In genomic region chr2:127644661-127645394, GRCh38 we compare ENCODE assay signal across 25 cellular contexts. TPM values are rescaled to one million over a fixed set of nuclear protein-coding genes. Genes with fewer than 3 reads are reported as not detected.
DNase-seq lines count a peak whose midpoint lies in the region; ATAC-seq, FAIRE-seq and TF ChIP-seq lines count a peak whose summit lies in the region.
"Had no signal": no experiment of that assay in that cellular context is flagged by ENCODE, and none has a peak within 500 bp of the region (broad histone marks: within the 10 kb centered on the region; RNA-seq: fewer than 3 reads in every experiment).

No MANE protein-coding gene starts in this region.

- H3K4me3 ChIP-seq in esophagus muscularis mucosa (no peak overlapping the region), spleen (no peak overlapping the region), mesenchymal stem cell (ENCODE audit: insufficient read depth in 1 of 2, low read depth in 1 of 2, low read length in 2 of 2) (no peak overlapping the region)
- H3K4me3 ChIP-seq: gastrocnemius medialis, uterus had no signal

- no peaks in the 10 kb centered on the region for H3K79me1 ChIP-seq in mesenchymal stem cell (replicated peaks; ENCODE audit: low read length, poor library complexity, severe bottlenecking)

- no peak for ATAC-seq in natural killer cell treated with Interleukin-12 subunit alpha and Interleukin-12 subunit beta and Interleukin-15 and Interleukin-18, amount 100 ng/mL, for 72 hours
- ATAC-seq: gastrocnemius medialis, right cardiac atrium had no signal

- TF ChIP-seq POLR2A in esophagus muscularis mucosa (IDR thresholded peaks at IDR 0.05; ENCODE audit: low read depth) = no peak
- TF ChIP-seq POLR2A in spleen (IDR thresholded peaks at IDR 0.05) = no peak

- no peak overlapping the region for H3K18ac ChIP-seq in mesenchymal stem cell (ENCODE audit: low read depth in 1 of 2, low read length in 2 of 2)

- CTCF ChIA-PET in activated CD4-positive, alpha-beta T cell treated with anti-CD3 and anti-CD28 coated beads, Interleukin-2, amount 10 ng/mL, durations not matched to agents 7 days and 5 days (lab: Charles Lee) = interaction anchor here (5.0 kb wide), 1 partner anchor 53 kb away, joined by 28 read pairs; no protein-coding TSS in a partner anchor

- no peak overlapping the region for H2BK120ac ChIP-seq in mesenchymal stem cell (ENCODE audit: low read depth, low read length)

- 78% methylated on average over 8 of the region's 8 CpGs for WGBS in esophagus muscularis mucosa
- 83 to 90% (median 88%) methylated on average over 6 to 8 of the region's 8 CpGs for WGBS in spleen, 5 donors
- 97% methylated on average over 7 of the region's 8 CpGs for WGBS in mesenchymal stem cell

- H3K27ac ChIP-seq in KOPT-K1 (ENCODE audit: low read depth, low read length, poor library complexity, severe bottlenecking) = peak overlapping the region; percentile 99
- peak overlapping the region; percentile 79 to 84 (median 80) for H3K27ac ChIP-seq in esophagus muscularis mucosa (replicated peaks in 1 of 4)
- H3K27ac ChIP-seq in spleen = peak overlapping the region in 4 of 8 donors; percentile 20 to 96 (median 92)
- no peak overlapping the region for H3K27ac ChIP-seq in mesenchymal stem cell (ENCODE audit: low read length, poor library complexity, severe bottlenecking)

- H3K27ac Mint-ChIP-seq in activated CD4-positive, alpha-beta T cell treated with anti-CD3 and anti-CD28 coated beads, Interleukin-2, amount 10 ng/mL, durations not matched to agents 7 days and 5 days = peak overlapping the region; percentile 70
- no peak overlapping the region for H3K27ac Mint-ChIP-seq in natural killer cell treated with Interleukin-12 subunit alpha and Interleukin-12 subunit beta and Interleukin-15 and Interleukin-18, amount 100 ng/mL, for 72 hours
- H3K27ac Mint-ChIP-seq: stimulated activated naive CD8-positive, alpha-beta T cell treated with anti-CD3 and anti-CD28 coated beads, Interleukin-15, Interleukin-2, amounts not matched to agents 100 ng/mL and 50 ng/mL, for 24 hours had no signal

- intact Hi-C loops in esophagus muscularis mucosa (cut with DNase I) (loop anchor here (5.0 kb wide), 1 partner anchor 37 kb away; no protein-coding TSS in a partner anchor), spleen (cut with DNase I; ENCODE audit: low total_unique reads) (loop anchor here (10.0 kb wide), 1 partner anchor 50 kb away; no protein-coding TSS in a partner anchor)

- H3K4me1 Mint-ChIP-seq in activated CD4-positive, alpha-beta T cell treated with anti-CD3 and anti-CD28 coated beads, Interleukin-2, amount 10 ng/mL, durations not matched to agents 7 days and 5 days = peaks cover 42% of the 10 kb centered on the region
- peaks cover 0 to 8% of the 10 kb centered on the region in 2 donors for H3K4me1 Mint-ChIP-seq in natural killer cell treated with Interleukin-12 subunit alpha and Interleukin-12 subunit beta and Interleukin-15 and Interleukin-18, amount 100 ng/mL, for 72 hours (ENCODE audit: low read depth in 2 of 2)

- FAIRE-seq in RCC 7860 (lab: Jason Lieb, UNC) = no peak

- no peaks in the 10 kb centered on the region for H3K9me3 Mint-ChIP-seq in activated CD4-positive, alpha-beta T cell treated with anti-CD3 and anti-CD28 coated beads, Interleukin-2, amount 10 ng/mL, durations not matched to agents 7 days and 5 days
- H3K9me3 Mint-ChIP-seq in natural killer cell treated with Interleukin-12 subunit alpha and Interleukin-12 subunit beta and Interleukin-15 and Interleukin-18, amount 100 ng/mL, for 72 hours = no peaks in the 10 kb centered on the region
- H3K9me3 Mint-ChIP-seq: stimulated activated naive CD8-positive, alpha-beta T cell treated with anti-CD3 and anti-CD28 coated beads, Interleukin-15, Interleukin-2, amounts not matched to agents 100 ng/mL and 50 ng/mL, for 24 hours had no signal

- H2AFZ ChIP-seq in mesenchymal stem cell (ENCODE audit: low read depth, low read length) = no peak overlapping the region

- no peak overlapping the region for H3K9ac ChIP-seq in mesenchymal stem cell (ENCODE audit: low read length)

- H4K8ac ChIP-seq in mesenchymal stem cell (ENCODE audit: low read length) = no peak overlapping the region

- H2BK5ac ChIP-seq in mesenchymal stem cell (ENCODE audit: low read depth, low read length, poor library complexity, severe bottlenecking) = no peak overlapping the region

- no peaks in the 10 kb centered on the region for H3K27me3 Mint-ChIP-seq in activated CD4-positive, alpha-beta T cell treated with anti-CD3 and anti-CD28 coated beads, Interleukin-2, amount 10 ng/mL, durations not matched to agents 7 days and 5 days
- no peaks in the 10 kb centered on the region for H3K27me3 Mint-ChIP-seq in natural killer cell treated with Interleukin-12 subunit alpha and Interleukin-12 subunit beta and Interleukin-15 and Interleukin-18, amount 100 ng/mL, for 72 hours
- H3K27me3 Mint-ChIP-seq: stimulated activated naive CD8-positive, alpha-beta T cell treated with anti-CD3 and anti-CD28 coated beads, Interleukin-15, Interleukin-2, amounts not matched to agents 100 ng/mL and 50 ng/mL, for 24 hours had no signal

- H3K36me3 ChIP-seq in KOPT-K1 (ENCODE audit: insufficient read depth, low read length) (peaks cover under 1% of the 10 kb centered on the region; the same call in 1 of the 2 replicates), esophagus muscularis mucosa (peaks cover 15 to 78% (median 53%) of the 10 kb centered on the region in 4 donors), spleen (peaks cover 0 to 19% (median 0%) of the 10 kb centered on the region in 6 donors), mesenchymal stem cell (ENCODE audit: control insufficient read depth in 1 of 2, insufficient read depth in 2 of 2, low read depth in 1 of 2, low read length in 2 of 2) (peaks cover 0 to 11% of the 10 kb centered on the region in 2 experiments)
- H3K36me3 ChIP-seq: gastrocnemius medialis, uterus had no signal

- no peak for TF ChIP-seq EP300 in esophagus muscularis mucosa (IDR thresholded peaks at IDR 0.05)

- H4K91ac ChIP-seq in mesenchymal stem cell (ENCODE audit: low read length) = no peak overlapping the region

- no peak overlapping the region for H3K4me2 ChIP-seq in mesenchymal stem cell (ENCODE audit: low read length, poor library complexity, severe bottlenecking)

- no peak overlapping the region for H3K4me3 Mint-ChIP-seq in activated CD4-positive, alpha-beta T cell treated with anti-CD3 and anti-CD28 coated beads, Interleukin-2, amount 10 ng/mL, durations not matched to agents 7 days and 5 days
- H3K4me3 Mint-ChIP-seq in natural killer cell treated with Interleukin-12 subunit alpha and Interleukin-12 subunit beta and Interleukin-15 and Interleukin-18, amount 100 ng/mL, for 72 hours = no peak overlapping the region
- H3K4me3 Mint-ChIP-seq: stimulated activated naive CD8-positive, alpha-beta T cell treated with anti-CD3 and anti-CD28 coated beads, Interleukin-15, Interleukin-2, amounts not matched to agents 100 ng/mL and 50 ng/mL, for 24 hours had no signal

- H3K36me3 Mint-ChIP-seq in activated CD4-positive, alpha-beta T cell treated with anti-CD3 and anti-CD28 coated beads, Interleukin-2, amount 10 ng/mL, durations not matched to agents 7 days and 5 days (ENCODE audit: low read depth) = no peaks in the 10 kb centered on the region
- no peaks in the 10 kb centered on the region for H3K36me3 Mint-ChIP-seq in natural killer cell treated with Interleukin-12 subunit alpha and Interleukin-12 subunit beta and Interleukin-15 and Interleukin-18, amount 100 ng/mL, for 72 hours

- H2BK15ac ChIP-seq in mesenchymal stem cell (ENCODE audit: low read depth, poor library complexity, severe bottlenecking) = no peak overlapping the region

- TF ChIP-seq CTCF in esophagus muscularis mucosa (IDR thresholded peaks at IDR 0.05) (no peak), spleen (IDR thresholded peaks at IDR 0.05 in 8 of 11, conservative IDR thresholded peaks at IDR 0.05 in 3 of 11) (no peak)

- H3K4me1 ChIP-seq in esophagus muscularis mucosa (peaks cover 92 to 100% (median 98%) of the 10 kb centered on the region in 4 donors), spleen (peaks cover 43 to 84% (median 67%) of the 10 kb centered on the region in 6 donors), mesenchymal stem cell (ENCODE audit: control insufficient read depth, insufficient read depth, low read depth, low read length) (peaks cover 28% of the 10 kb centered on the region)

- H2BK12ac ChIP-seq in mesenchymal stem cell (ENCODE audit: low read length in 2 of 2) = no peak overlapping the region

- H3K4ac ChIP-seq in mesenchymal stem cell (ENCODE audit: low read depth in 1 of 2, low read length in 2 of 2) = no peak overlapping the region

- POLR2A ChIA-PET in activated CD4-positive, alpha-beta T cell treated with anti-CD3 and anti-CD28 coated beads, Interleukin-2, amount 10 ng/mL, durations not matched to agents 7 days and 5 days (lab: Charles Lee) = no interaction called here

- no peaks in the 10 kb centered on the region for H3K9me3 ChIP-seq in KOPT-K1 (ENCODE audit: insufficient read depth, low read length, poor library complexity, severe bottlenecking)
- no peaks in the 10 kb centered on the region for H3K9me3 ChIP-seq in esophagus muscularis mucosa
- no peaks in the 10 kb centered on the region for H3K9me3 ChIP-seq in spleen
- no peaks in the 10 kb centered on the region for H3K9me3 ChIP-seq in mesenchymal stem cell (ENCODE audit: control insufficient read depth, low read length)
- H3K9me3 ChIP-seq: gastrocnemius medialis, uterus had no signal

- no peak overlapping the region for H3K14ac ChIP-seq in mesenchymal stem cell (ENCODE audit: low read length in 2 of 2)

- DNase-seq in activated CD4-positive, alpha-beta T cell treated with anti-CD3 and anti-CD28 coated beads, Interleukin-2, amount 10 ng/mL, durations not matched to agents 7 days and 5 days = no peak
- DNase-seq in activated CD4-positive, alpha-beta T cell treated with anti-CD3 and anti-CD28 coated beads, Interleukin-2, amount 50 U/mL, for 1 hour = no peak
- DNase-seq in esophagus muscularis mucosa (ENCODE audit: extremely low spot score) (no peak), spleen (peak; percentile 56), mesenchymal stem cell (no peak), RCC 7860 (ENCODE audit: low spot score) (no peak)
- no peak for DNase-seq in natural killer cell treated with Interleukin-12 subunit alpha and Interleukin-12 subunit beta and Interleukin-15 and Interleukin-18, amount 100 ng/mL, for 72 hours (ENCODE audit: low spot score)
- DNase-seq: 8988T, gastrocnemius medialis, left colon, NCI-H1105 treated with DMSO at 0.1 percent for 48 hours, NCI-H524 treated with DMSO at 0.1 percent for 48 hours, SHP77, T-helper 2 cell, uterus had no signal

- H3K27me3 ChIP-seq in esophagus muscularis mucosa (no peaks in the 10 kb centered on the region), spleen (replicated peaks in 1 of 7) (no peaks in the 10 kb centered on the region), mesenchymal stem cell (ENCODE audit: control insufficient read depth in 1 of 2, insufficient read depth in 1 of 2, low read length in 2 of 2) (no peaks in the 10 kb centered on the region)
- H3K27me3 ChIP-seq: gastrocnemius medialis, uterus had no signal

- H2AK5ac ChIP-seq in mesenchymal stem cell (ENCODE audit: low read length, severe bottlenecking) = no peak overlapping the region

- no peak overlapping the region for H3K23ac ChIP-seq in mesenchymal stem cell (ENCODE audit: low read length in 2 of 2)

RNA-seq across cellular contexts. Expression of gene GPR17, which starts 1.1 kb away (rescaled TPM):
- not detected for total RNA-seq in activated CD4-positive, alpha-beta T cell treated with anti-CD3 and anti-CD28 coated beads, Interleukin-2, amount 10 ng/mL, durations not matched to agents 7 days and 5 days
- total RNA-seq in esophagus muscularis mucosa (under 1 TPM in 1 of 4 donors, not detected in 3; 0.40 TPM), spleen (under 1 TPM in 3 of 7 donors, not detected in 4; 0.22 to 0.79 (median 0.23) TPM)
- polyA plus RNA-seq in spleen = 1 to 10 TPM in 1 of 3 donors, under 1 TPM in 2; 0.09 to 1.9 (median 0.26) TPM
- polyA plus RNA-seq in mesenchymal stem cell (2013, experiment 1 of 2) = not detected
- not detected for polyA plus RNA-seq in mesenchymal stem cell (2013, experiment 2 of 2)
- total RNA-seq in natural killer cell treated with Interleukin-12 subunit alpha and Interleukin-12 subunit beta and Interleukin-15 and Interleukin-18, amount 100 ng/mL, for 72 hours = not detected
- total RNA-seq: dermis blood vessel endothelial cell, epithelial cell of proximal tubule, G401, HT1080, LHCN-M2, mononuclear cell, omental fat pad had no signal

RNA-seq across cellular contexts. Expression of gene LIMS2, which starts 30.5 kb away (rescaled TPM):
- 10 to 100 TPM; 34.2 to 36.4 TPM for total RNA-seq in activated CD4-positive, alpha-beta T cell treated with anti-CD3 and anti-CD28 coated beads, Interleukin-2, amount 10 ng/mL, durations not matched to agents 7 days and 5 days
- total RNA-seq in esophagus muscularis mucosa (100 to 1,000 TPM in 3 of 4 donors, 10 to 100 TPM in 1; 99.2 to 342 (median 175) TPM), spleen (100 to 1,000 TPM in 3 of 7 donors, 10 to 100 TPM in 4; 62.5 to 190 (median 76.3) TPM)
- polyA plus RNA-seq in spleen = 100 to 1,000 TPM in 2 of 3 donors, 10 to 100 TPM in 1; 76.1 to 437 (median 328) TPM
- polyA plus RNA-seq in mesenchymal stem cell (2013, experiment 1 of 2) = 37.6 TPM
- polyA plus RNA-seq in mesenchymal stem cell (2013, experiment 2 of 2) = 36.4 TPM
- total RNA-seq in natural killer cell treated with Interleukin-12 subunit alpha and Interleukin-12 subunit beta and Interleukin-15 and Interleukin-18, amount 100 ng/mL, for 72 hours = not detected

RNA-seq across cellular contexts. Expression of gene SFT2D3, which starts 56.5 kb away (rescaled TPM):
- total RNA-seq in activated CD4-positive, alpha-beta T cell treated with anti-CD3 and anti-CD28 coated beads, Interleukin-2, amount 10 ng/mL, durations not matched to agents 7 days and 5 days = 1 to 10 TPM; 5.0 to 5.7 TPM
- total RNA-seq in esophagus muscularis mucosa = 10 to 100 TPM in 1 of 4 donors, 1 to 10 TPM in 3; 5.8 to 11.8 (median 9.4) TPM
- 10 to 100 TPM in 3 of 7 donors, 1 to 10 TPM in 4; 3.7 to 13.2 (median 9.6) TPM for total RNA-seq in spleen
- 1 to 10 TPM; 8.3 to 9.0 (median 8.8) TPM for polyA plus RNA-seq in spleen
- polyA plus RNA-seq in mesenchymal stem cell (2013, experiment 1 of 2) = 4.5 TPM
- 4.7 TPM for polyA plus RNA-seq in mesenchymal stem cell (2013, experiment 2 of 2)
- total RNA-seq in natural killer cell treated with Interleukin-12 subunit alpha and Interleukin-12 subunit beta and Interleukin-15 and Interleukin-18, amount 100 ng/mL, for 72 hours = 1 to 10 TPM; 5.2 to 5.9 TPM

Comparison
In these comparisons a context has a peak if more than half of its experiments do, and no peak if none do; other contexts are left out.
1. RNA of gene LIMS2, which starts 30.5 kb away (total RNA-seq): 99.2 to 342 TPM in esophagus muscularis mucosa, 62.5 to 190 TPM in spleen and 34.2 to 36.4 TPM in activated CD4-positive, alpha-beta T cell treated with anti-CD3 and anti-CD28 coated beads, Interleukin-2, amount 10 ng/mL, durations not matched to agents 7 days and 5 days; not detected in natural killer cell treated with Interleukin-12 subunit alpha and Interleukin-12 subunit beta and Interleukin-15 and Interleukin-18, amount 100 ng/mL, for 72 hours; every median in the first group is over 10 times any median in the second.